ENCODE assay signal across 20 cellular contexts in the genomic region with DNA sequence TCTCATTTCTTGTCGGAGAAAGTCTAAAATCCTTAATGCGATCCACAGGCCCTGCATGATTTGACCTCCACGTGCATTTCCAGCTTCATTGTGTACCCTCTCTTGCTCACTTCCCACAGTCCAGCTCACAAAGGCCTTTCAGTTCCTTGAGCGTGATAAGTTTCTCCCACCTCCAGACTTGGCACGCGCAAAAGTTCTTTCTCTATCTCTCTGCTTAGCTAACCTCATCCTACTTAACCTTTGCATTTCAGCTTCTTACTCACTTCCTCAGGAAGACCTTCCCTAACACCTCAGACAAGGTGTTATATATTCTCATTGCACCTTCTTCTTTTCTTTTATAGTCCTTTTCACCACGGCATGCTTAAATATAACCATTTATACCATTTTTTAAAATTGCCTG.
A peak's percentile ranks its signal among the peaks of the same experiment; 100 is the strongest.
DNase-seq lines count a peak whose midpoint lies in the region; ATAC-seq, FAIRE-seq and TF ChIP-seq lines count a peak whose summit lies in the region.
"Had no signal": no experiment of that assay in that cellular context is flagged by ENCODE, and none has a peak within 500 bp of the region (broad histone marks: within the 10 kb centered on the region; RNA-seq: fewer than 3 reads in every experiment).

No MANE protein-coding gene starts in this region.

- H3K4ac ChIP-seq in H1 (replicated peaks; ENCODE audit: insufficient read length, low read depth, low read length): no peak overlapping the region

- H3K14ac ChIP-seq in H1 (ENCODE audit: insufficient read length): no peak overlapping the region

- POLR2A ChIA-PET in H1 (lab: Charles Lee; ENCODE audit: partially characterized antibody): interaction anchor here (2.2 kb wide), 1 partner anchor 131 kb away, joined by 5 read pairs; no protein-coding TSS in a partner anchor

- peaks cover 7% of the 10 kb centered on the region for H3K4me1 Mint-ChIP-seq in activated naive CD8-positive, alpha-beta T cell treated with anti-CD3 and anti-CD28 coated beads, Interleukin-2, amount 50 U/mL, for 24 hours
- H3K4me1 Mint-ChIP-seq in activated naive CD8-positive, alpha-beta T cell treated with anti-CD3 and anti-CD28 coated beads for 36 hours: peaks cover 5% of the 10 kb centered on the region
- peaks cover 2% of the 10 kb centered on the region for H3K4me1 Mint-ChIP-seq in CD14-positive monocyte
- H3K4me1 Mint-ChIP-seq in mesothelial cell of epicardium: no peaks in the 10 kb centered on the region

- H2BK5ac ChIP-seq in H1 (ENCODE audit: low read depth, low read length): no peak overlapping the region

- no peak overlapping the region for H4K5ac ChIP-seq in H1 (ENCODE audit: insufficient read length, low read depth, low read length)

- CTCF ChIA-PET in H1 (lab: Charles Lee; ENCODE audit: partially characterized antibody): interaction anchor here (0.6 kb wide), 1 partner anchor 371 kb away, joined by 3 read pairs; no protein-coding TSS in a partner anchor

- no peak overlapping the region for H3K4me2 ChIP-seq in H1 (ENCODE audit: insufficient read depth in 1 of 2, low read depth in 2 of 2, low read length in 2 of 2)

- no peak for DNase-seq in activated naive CD8-positive, alpha-beta T cell treated with anti-CD3 and anti-CD28 coated beads, Interleukin-2, amount 50 U/mL, for 24 hours
- DNase-seq in activated naive CD8-positive, alpha-beta T cell treated with anti-CD3 and anti-CD28 coated beads for 36 hours: no peak
- DNase-seq in SK-MEL-5 (ENCODE audit: low read depth, low spot score): peak; percentile 58
- no peak for DNase-seq in H1 (ENCODE audit: low read depth in 1 of 2, low spot score in 2 of 2)
- peak; percentile 61 for DNase-seq in stomach
- DNase-seq in CD14-positive monocyte (ENCODE audit: low spot score): no peak
- DNase-seq in NOMO-1 treated with dmso at 0.1 percent for 144 hours (lab: John Stamatoyannopoulos, UW; ENCODE audit: unreplicated experiment): no peak
- DNase-seq in mesothelial cell of epicardium (ENCODE audit: low spot score in 2 of 2, unreplicated experiment in 2 of 2): no peak
- DNase-seq: DMS153, GOT3, MG63, NCI-H1417, NCI-H187 treated with DMSO at 0.1 percent for 48 hours, NCI-H2107, NCI-H446 treated with DMSO at 0.1 percent for 48 hours, SIG-M5 had no signal

- H4K8ac ChIP-seq in H1 (ENCODE audit: extremely low read depth, insufficient read depth, low read length): no peak overlapping the region

- FAIRE-seq in H1 (lab: Jason Lieb, UNC): no peak
- FAIRE-seq: A204.1, GM12891 had no signal

- no peaks in the 10 kb centered on the region for H3K9me3 ChIP-seq in H1 (ENCODE audit: insufficient read depth in 2 of 2, low read depth in 1 of 2, low read length in 1 of 2)
- no peaks in the 10 kb centered on the region for H3K9me3 ChIP-seq in stomach
- H3K9me3 ChIP-seq: MG63 had no signal

- WGBS in H1 (ENCODE audit: extremely low coverage in 1 of 2, insufficient coverage in 1 of 2, insufficient read length in 1 of 2, insufficient replicate concordance in 2 of 2, low coverage in 1 of 2, low lambda C conversion rate in 2 of 2, missing lambda C conversion rate in 1 of 2), 2 experiments: 90% methylated on average over 7 of the region's 7 CpGs; no CpG with 5 or more reads in 1 of the 2 experiments
- 34 to 60% (median 54%) methylated on average over 7 of the region's 7 CpGs for WGBS in stomach, 5 donors

- no peak overlapping the region for H2BK20ac ChIP-seq in H1 (ENCODE audit: low read length)

- no peaks in the 10 kb centered on the region for H3K27me3 Mint-ChIP-seq in activated naive CD8-positive, alpha-beta T cell treated with anti-CD3 and anti-CD28 coated beads, Interleukin-2, amount 50 U/mL, for 24 hours
- H3K27me3 Mint-ChIP-seq in activated naive CD8-positive, alpha-beta T cell treated with anti-CD3 and anti-CD28 coated beads for 36 hours: no peaks in the 10 kb centered on the region
- H3K27me3 Mint-ChIP-seq in CD14-positive monocyte (ENCODE audit: low read depth in 3 of 3): no peaks in the 10 kb centered on the region
- H3K27me3 Mint-ChIP-seq in mesothelial cell of epicardium (ENCODE audit: low read depth): peaks cover 2% of the 10 kb centered on the region

- H3K79me2 ChIP-seq in H1 (ENCODE audit: control insufficient read depth in 1 of 2, insufficient read depth in 2 of 2, low read length in 2 of 2): no peaks in the 10 kb centered on the region

- H3K79me1 ChIP-seq in H1 (ENCODE audit: low read depth, low read length): no peaks in the 10 kb centered on the region; the same call in 1 of the 2 replicates

- H2AFZ ChIP-seq in H1 (ENCODE audit: low read length): 0 out of 2 replicates have a peak overlapping the region, but pooled peaks have one; percentile 5

- TF ChIP-seq CTCF in H1 (IDR thresholded peaks at IDR 0.05; ENCODE audit: control extremely low read depth in 1 of 3, insufficient read depth in 1 of 3, low read depth in 1 of 3, low read length in 3 of 3) (no peak), stomach (IDR thresholded peaks at IDR 0.05) (no peak), CD14-positive monocyte (IDR thresholded peaks at IDR 0.05) (no peak), mesothelial cell of epicardium (IDR thresholded peaks at IDR 0.05; ENCODE audit: unreplicated experiment) (no peak)

- no peak overlapping the region for H3K23ac ChIP-seq in H1 (ENCODE audit: insufficient read length)

- in situ Hi-C loops in SK-MEL-5 (cut with HindIII; ENCODE audit: low pct_unique_long_range_greater_than_20kb, low sequenced_read_pairs): no loop called here

- no peaks in the 10 kb centered on the region for H3K23me2 ChIP-seq in H1 (ENCODE audit: low read depth, low read length)

- H3K27ac Mint-ChIP-seq in activated naive CD8-positive, alpha-beta T cell treated with anti-CD3 and anti-CD28 coated beads, Interleukin-2, amount 50 U/mL, for 24 hours: no peak overlapping the region
- no peak overlapping the region for H3K27ac Mint-ChIP-seq in activated naive CD8-positive, alpha-beta T cell treated with anti-CD3 and anti-CD28 coated beads for 36 hours
- no peak overlapping the region for H3K27ac Mint-ChIP-seq in CD14-positive monocyte
- H3K27ac Mint-ChIP-seq in mesothelial cell of epicardium: no peak overlapping the region

- peak; percentile 52 for ATAC-seq in activated naive CD8-positive, alpha-beta T cell treated with anti-CD3 and anti-CD28 coated beads, Interleukin-2, amount 50 U/mL, for 24 hours
- ATAC-seq: HCT116, SK-N-SH treated with all-trans-retinoic acid at 6 μM for 48 hours had no signal

- H3K18ac ChIP-seq in H1 (ENCODE audit: extremely low read depth, low read length): no peak overlapping the region

- TF ChIP-seq POLR2A in H1 (IDR thresholded peaks at IDR 0.05; ENCODE audit: control extremely low read depth in 1 of 2, low read depth in 2 of 2, low read length in 2 of 2) (no peak), stomach (IDR thresholded peaks at IDR 0.05) (no peak)

- no peaks in the 10 kb centered on the region; a peak in 1 of 7 replicates for H3K4me1 ChIP-seq in H1 (replicated peaks in 1 of 4; ENCODE audit: control insufficient read depth in 3 of 4, insufficient read depth in 4 of 4, low read length in 3 of 4)
- peaks cover 0 to 33% (median 18%) of the 10 kb centered on the region in 4 donors for H3K4me1 ChIP-seq in stomach

- intact Hi-C loops in stomach (cut with DNase I; ENCODE audit: low total_unique reads): no loop called here
- intact Hi-C loops in CD14-positive monocyte (cut with micrococcal nuclease): no loop called here

- TF ChIP-seq EP300 in H1 (IDR thresholded peaks at IDR 0.05; ENCODE audit: borderline replicate concordance in 1 of 2, low read depth in 2 of 2, low read length in 2 of 2) (no peak), stomach (IDR thresholded peaks at IDR 0.05) (no peak)

- no peak overlapping the region for H2AK5ac ChIP-seq in H1 (ENCODE audit: low read depth, low read length)

- H3K27me3 ChIP-seq in H1 (replicated peaks in 1 of 4; ENCODE audit: control insufficient read depth in 3 of 4, extremely low read depth in 1 of 4, insufficient read depth in 3 of 4, low read length in 3 of 4) (no peaks in the 10 kb centered on the region), stomach (no peaks in the 10 kb centered on the region)
- H3K27me3 ChIP-seq: MG63 had no signal

- H3K27ac ChIP-seq in H1 (ENCODE audit: low read depth, low read length) (no peak overlapping the region), stomach (peak overlapping the region; percentile 29 to 73 (median 63))

- H3K9ac ChIP-seq in H1 (replicated peaks in 1 of 4; ENCODE audit: extremely low read depth in 1 of 4, low read depth in 3 of 4, low read length in 3 of 4): no peak overlapping the region

- H3K36me3 Mint-ChIP-seq in activated naive CD8-positive, alpha-beta T cell treated with anti-CD3 and anti-CD28 coated beads, Interleukin-2, amount 50 U/mL, for 24 hours (ENCODE audit: low read depth): no peaks in the 10 kb centered on the region
- H3K36me3 Mint-ChIP-seq in activated naive CD8-positive, alpha-beta T cell treated with anti-CD3 and anti-CD28 coated beads for 36 hours: no peaks in the 10 kb centered on the region
- H3K36me3 Mint-ChIP-seq in CD14-positive monocyte: no peaks in the 10 kb centered on the region
- H3K36me3 Mint-ChIP-seq in mesothelial cell of epicardium: no peaks in the 10 kb centered on the region

- no peaks in the 10 kb centered on the region for H3K9me3 Mint-ChIP-seq in activated naive CD8-positive, alpha-beta T cell treated with anti-CD3 and anti-CD28 coated beads, Interleukin-2, amount 50 U/mL, for 24 hours
- no peaks in the 10 kb centered on the region for H3K9me3 Mint-ChIP-seq in activated naive CD8-positive, alpha-beta T cell treated with anti-CD3 and anti-CD28 coated beads for 36 hours
- H3K9me3 Mint-ChIP-seq in CD14-positive monocyte (no peaks in the 10 kb centered on the region), mesothelial cell of epicardium (no peaks in the 10 kb centered on the region)

- H3K4me3 ChIP-seq in H1 (ENCODE audit: extremely low read depth in 1 of 4, insufficient read depth in 2 of 4, low read depth in 3 of 4, low read length in 4 of 4) (no peak overlapping the region), stomach (no peak overlapping the region)
- H3K4me3 ChIP-seq: MG63 had no signal

- H3K56ac ChIP-seq in H1 (replicated peaks; ENCODE audit: insufficient read length, low read depth, low read length): no peak overlapping the region

- no peak overlapping the region for H2BK12ac ChIP-seq in H1 (ENCODE audit: low read depth, low read length)

- H3K36me3 ChIP-seq in H1 (ENCODE audit: control insufficient read depth in 2 of 4, insufficient read depth in 4 of 4, low read length in 3 of 4): no peaks in the 10 kb centered on the region
- no peaks in the 10 kb centered on the region for H3K36me3 ChIP-seq in stomach
- H3K36me3 ChIP-seq: MG63 had no signal

- no peak overlapping the region for H2BK120ac ChIP-seq in H1 (replicated peaks; ENCODE audit: low read depth, low read length)

- no peak overlapping the region for H2BK15ac ChIP-seq in H1 (ENCODE audit: low read length)

- no peaks in the 10 kb centered on the region for H4K20me1 ChIP-seq in H1 (replicated peaks in 1 of 2; ENCODE audit: control insufficient read depth in 1 of 2, insufficient read depth in 2 of 2, low read length in 2 of 2)

- no peak overlapping the region for H4K91ac ChIP-seq in H1 (replicated peaks; ENCODE audit: insufficient read length, low read length)

- no peak overlapping the region for H3K4me3 Mint-ChIP-seq in activated naive CD8-positive, alpha-beta T cell treated with anti-CD3 and anti-CD28 coated beads, Interleukin-2, amount 50 U/mL, for 24 hours
- no peak overlapping the region for H3K4me3 Mint-ChIP-seq in activated naive CD8-positive, alpha-beta T cell treated with anti-CD3 and anti-CD28 coated beads for 36 hours
- H3K4me3 Mint-ChIP-seq in CD14-positive monocyte (no peak overlapping the region), mesothelial cell of epicardium (no peak overlapping the region)

- TF ChIP-seq RAD21 in H1 (IDR thresholded peaks at IDR 0.05 in 1 of 2, conservative IDR thresholded peaks at IDR 0.05 in 1 of 2; ENCODE audit: low read depth in 2 of 2, low read length in 2 of 2): no peak

Comparison
In these comparisons a context has a peak if more than half of its experiments do, and no peak if none do; other contexts are left out.
1. DNase-seq: peak in SK-MEL-5 (single experiment) and stomach (single experiment); none in activated naive CD8-positive, alpha-beta T cell treated with anti-CD3 and anti-CD28 coated beads, Interleukin-2, amount 50 U/mL, for 24 hours (single experiment), activated naive CD8-positive, alpha-beta T cell treated with anti-CD3 and anti-CD28 coated beads for 36 hours (single experiment), H1 (0 of 2), CD14-positive monocyte (single experiment), NOMO-1 treated with dmso at 0.1 percent for 144 hours (single experiment) and mesothelial cell of epicardium (0 of 2).